In the genomic region with DNA sequence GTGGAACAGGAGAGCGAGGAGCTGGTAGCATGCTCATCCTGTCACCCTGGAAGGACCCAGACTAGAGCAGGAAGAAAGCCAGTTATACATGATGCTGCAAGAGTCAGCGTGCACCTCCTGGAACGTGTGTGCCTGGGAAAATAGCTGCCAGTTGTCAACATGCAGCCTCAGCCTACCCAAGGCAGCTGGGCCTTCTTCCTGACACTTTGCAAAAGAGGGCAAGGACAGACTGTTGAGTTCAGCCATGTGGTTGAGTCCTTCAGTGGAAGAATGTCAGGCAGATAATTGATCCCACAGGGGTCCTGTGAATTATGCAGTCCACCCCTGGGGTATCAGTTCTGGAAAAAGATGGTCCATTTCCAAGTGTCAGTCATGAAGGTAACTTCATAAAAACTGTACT, we compare ENCODE assay signal across 17 cellular contexts.
DNase-seq lines count a peak whose midpoint lies in the region; ATAC-seq and TF ChIP-seq lines count a peak whose summit lies in the region.
"Had no signal": no experiment of that assay in that cellular context is flagged by ENCODE, and none has a peak within 500 bp of the region (broad histone marks: within the 10 kb centered on the region; RNA-seq: fewer than 3 reads in every experiment).

No MANE protein-coding gene starts in this region.

- H3K9me3 Mint-ChIP-seq in nephron = no peaks in the 10 kb centered on the region
- H3K9me3 Mint-ChIP-seq: H9 had no signal

- H3K4me3 ChIP-seq in esophagus muscularis mucosa = no peak overlapping the region
- no peak overlapping the region for H3K4me3 ChIP-seq in upper lobe of right lung
- H3K4me3 ChIP-seq in OCI-LY7 (ENCODE audit: low read depth, low read length, poor library complexity, severe bottlenecking) = no peak overlapping the region
- H3K4me3 ChIP-seq: BLaER1 treated with 17β-estradiol and CSF1 and Interleukin-3, amounts not matched to agents 10 nM and 100 nM had no signal

- TF ChIP-seq CTCF in esophagus muscularis mucosa (IDR thresholded peaks at IDR 0.05) = no peak
- no peak for TF ChIP-seq CTCF in nephron (IDR thresholded peaks at IDR 0.05; ENCODE audit: unreplicated experiment in 3 of 3)
- TF ChIP-seq CTCF in upper lobe of right lung (IDR thresholded peaks at IDR 0.05) = no peak
- no peak for TF ChIP-seq CTCF in OCI-LY7 (conservative IDR thresholded peaks at IDR 0.05; ENCODE audit: low read length)

- H3K27ac Mint-ChIP-seq in nephron = peak overlapping the region; percentile 81 to 96 (median 84)

- peaks cover 59% of the 10 kb centered on the region for H3K4me1 Mint-ChIP-seq in nephron

- no peak overlapping the region for H3K4me2 ChIP-seq in OCI-LY7 (ENCODE audit: low read length)

- peaks cover 48 to 90% (median 80%) of the 10 kb centered on the region in 4 donors for H3K4me1 ChIP-seq in esophagus muscularis mucosa
- peaks cover 34% of the 10 kb centered on the region for H3K4me1 ChIP-seq in upper lobe of right lung
- no peaks in the 10 kb centered on the region for H3K4me1 ChIP-seq in OCI-LY7 (ENCODE audit: insufficient read depth, low read length, poor library complexity, severe bottlenecking)

- DNase-seq in NCI-H748 (lab: John Stamatoyannopoulos, UW; ENCODE audit: unreplicated experiment) = peak; percentile 32
- no peak for DNase-seq in NCI-H748 treated with DMSO at 0.1 percent for 48 hours (lab: John Stamatoyannopoulos, UW)
- no peak for DNase-seq in esophagus muscularis mucosa (ENCODE audit: extremely low spot score)
- no peak for DNase-seq in upper lobe of right lung
- no peak for DNase-seq in posterior vena cava (ENCODE audit: low spot score)
- no peak for DNase-seq in OCI-LY7 (ENCODE audit: low spot score)
- DNase-seq: 8988T, DMS 273 treated with DMSO at 0.1 percent for 48 hours, H9, NCI-H1436, NCI-H2227 treated with DMSO at 0.1 percent for 48 hours, NCI-H526 treated with DMSO at 0.1 percent for 48 hours had no signal

- intact Hi-C loops in esophagus muscularis mucosa (cut with DNase I) (no loop called here), upper lobe of right lung (cut with DNase I) (no loop called here), posterior vena cava (cut with DNase I) (no loop called here), OCI-LY7 (cut with micrococcal nuclease; ENCODE audit: unreplicated experiment) (no loop called here)

- H3K36me3 ChIP-seq in esophagus muscularis mucosa = no peaks in the 10 kb centered on the region
- H3K36me3 ChIP-seq in upper lobe of right lung = no peaks in the 10 kb centered on the region
- no peaks in the 10 kb centered on the region for H3K36me3 ChIP-seq in OCI-LY7 (ENCODE audit: insufficient read depth, low read length)

- H3K4me3 Mint-ChIP-seq in nephron = no peak overlapping the region
- H3K4me3 Mint-ChIP-seq: H9 had no signal

- H2AFZ ChIP-seq in OCI-LY7 (ENCODE audit: low read length) = no peak overlapping the region

- H3K27me3 Mint-ChIP-seq in nephron (ENCODE audit: low read depth) = no peaks in the 10 kb centered on the region

- TF ChIP-seq POLR2A in esophagus muscularis mucosa (IDR thresholded peaks at IDR 0.05; ENCODE audit: low read depth) = no peak

- WGBS in esophagus muscularis mucosa = 79% methylated on average over 3 of the region's 3 CpGs

- peak; percentile 47 for ATAC-seq in upper lobe of right lung
- no peak for ATAC-seq in HG03571 (IDR thresholded peaks at IDR 0.05; ENCODE audit: unreplicated experiment)
- ATAC-seq: Panc1, Right ventricle myocardium inferior had no signal

- H3K27me3 ChIP-seq in esophagus muscularis mucosa = no peaks in the 10 kb centered on the region
- no peaks in the 10 kb centered on the region for H3K27me3 ChIP-seq in upper lobe of right lung
- H3K27me3 ChIP-seq: BLaER1 treated with 17β-estradiol and CSF1 and Interleukin-3, amounts not matched to agents 10 nM and 100 nM had no signal

- H3K27ac ChIP-seq in esophagus muscularis mucosa (replicated peaks in 1 of 4) (peak overlapping the region; percentile 53 to 69 (median 65)), upper lobe of right lung (no peak overlapping the region), OCI-LY7 (ENCODE audit: low read depth, low read length, poor library complexity, severe bottlenecking) (no peak overlapping the region)
- H3K27ac ChIP-seq: BLaER1 treated with 17β-estradiol and CSF1 and Interleukin-3, amounts not matched to agents 10 nM and 100 nM had no signal

- no peaks in the 10 kb centered on the region for H3K9me2 ChIP-seq in OCI-LY7 (ENCODE audit: insufficient read depth, low read length)

- no TSS peak for BruUV-seq in OCI-LY7 (replicated peaks; lab: Mats Ljungman, UMichigan)

- H4K20me1 ChIP-seq in OCI-LY7 (ENCODE audit: insufficient read depth, low read length) = no peaks in the 10 kb centered on the region
- H4K20me1 ChIP-seq: BLaER1 treated with 17β-estradiol and CSF1 and Interleukin-3, amounts not matched to agents 10 nM and 100 nM had no signal

- no peaks in the 10 kb centered on the region for H3K9me3 ChIP-seq in esophagus muscularis mucosa
- H3K9me3 ChIP-seq in upper lobe of right lung = no peaks in the 10 kb centered on the region
- no peaks in the 10 kb centered on the region for H3K9me3 ChIP-seq in OCI-LY7 (ENCODE audit: low read length)

- H3K79me2 ChIP-seq in OCI-LY7 (ENCODE audit: insufficient read depth, low read depth, low read length) = no peaks in the 10 kb centered on the region

- CTCF ChIA-PET in OCI-LY7 (lab: Charles Lee; ENCODE audit: unreplicated experiment) = no interaction called here

- POLR2A ChIA-PET in OCI-LY7 (lab: Charles Lee) = no interaction called here

- TF ChIP-seq EP300 in esophagus muscularis mucosa (IDR thresholded peaks at IDR 0.05) = no peak

- peaks cover 31% of the 10 kb centered on the region for H3K36me3 Mint-ChIP-seq in nephron (ENCODE audit: low read depth)

Comparison
In these comparisons a context has a peak if more than half of its experiments do, and no peak if none do; other contexts are left out.
1. H3K27ac ChIP-seq: peak in esophagus muscularis mucosa (4 of 4); none in upper lobe of right lung (single experiment) and OCI-LY7 (single experiment).